ENCODE assay signal across 10 cellular contexts in the genomic region with DNA sequence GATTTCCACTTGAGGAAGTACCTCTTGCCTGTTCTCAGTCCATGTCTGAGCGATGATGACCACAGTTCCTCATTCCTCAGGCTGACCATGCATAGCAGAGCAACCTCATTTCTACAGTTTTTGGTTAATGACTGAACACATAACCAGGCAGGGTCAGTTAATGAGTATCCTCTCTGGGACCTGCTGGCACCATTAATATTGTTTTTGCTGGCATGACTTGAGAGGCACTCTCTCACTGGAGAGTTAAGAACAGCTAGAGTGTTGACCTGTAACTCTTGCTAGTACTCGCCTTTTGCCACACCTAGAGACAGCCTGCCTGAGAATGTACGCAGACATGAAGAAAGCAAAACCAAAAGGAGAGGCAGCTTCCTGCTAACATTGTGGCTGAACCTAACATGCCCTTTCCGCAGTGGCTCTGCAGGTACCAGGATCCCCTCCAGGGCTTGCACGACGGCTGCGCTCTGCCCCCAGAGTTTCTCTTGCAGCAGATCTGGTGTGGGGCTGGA. TPM values are rescaled to one million over a fixed set of nuclear protein-coding genes. Genes with fewer than 3 reads are reported as not detected.
A peak's percentile ranks its signal among the peaks of the same experiment; 100 is the strongest.
DNase-seq lines count a peak whose midpoint lies in the region; ATAC-seq, FAIRE-seq and TF ChIP-seq lines count a peak whose summit lies in the region.
"Had no signal": no experiment of that assay in that cellular context is flagged by ENCODE, and none has a peak within 500 bp of the region (broad histone marks: within the 10 kb centered on the region; RNA-seq: fewer than 3 reads in every experiment).

No MANE protein-coding gene starts in this region.

- TF ChIP-seq CTCF in A549 (IDR thresholded peaks at IDR 0.05) (no peak), colonic mucosa (IDR thresholded peaks at IDR 0.05) (no peak), left ventricle myocardium inferior (IDR thresholded peaks at IDR 0.05; ENCODE audit: borderline replicate concordance) (no peak)

- no peak for TF ChIP-seq RAD21 in A549 (conservative IDR thresholded peaks at IDR 0.05 in 1 of 2, IDR thresholded peaks at IDR 0.05 in 1 of 2)

- H3K4me2 ChIP-seq in A549, result peak overlapping the region; percentile 92

- H3K4me1 ChIP-seq in A549 (peaks cover 44% of the 10 kb centered on the region), colonic mucosa (no peaks in the 10 kb centered on the region), left ventricle myocardium inferior (no peaks in the 10 kb centered on the region)

- CTCF ChIA-PET in A549 (lab: Yijun Ruan, JAX), result no interaction called here

- H3K36me3 ChIP-seq in colonic mucosa (no peaks in the 10 kb centered on the region), left ventricle myocardium inferior (peaks cover 9% of the 10 kb centered on the region)

- no peak for TF ChIP-seq POLR2A in A549 (IDR thresholded peaks at IDR 0.05; ENCODE audit: low read length)

- peak overlapping the region; percentile 82 to 83 for H3K27ac ChIP-seq in A549
- peak overlapping the region; percentile 87 for H3K27ac ChIP-seq in colonic mucosa
- H3K27ac ChIP-seq in left ventricle myocardium inferior (replicated peaks), result no peak overlapping the region
- H3K27ac ChIP-seq: C4-2B had no signal

- DNase-seq in A549 (ENCODE audit: low read depth in 1 of 2, low spot score in 1 of 2) (peak; percentile 36 to 85), GM19238 (ENCODE audit: insufficient read length, low spot score) (peak; percentile 57), colonic mucosa (peak; percentile 58), sciatic nerve (ENCODE audit: low spot score) (no peak), left ventricle myocardium inferior (no peak), urothelium cell line (ENCODE audit: low spot score) (no peak)
- peak; percentile 50 for DNase-seq in activated CD4-positive, CD25-positive, alpha-beta regulatory T cell treated with anti-CD3 and anti-CD28 coated beads, Interleukin-2, amount 50 U/mL, for 72 hours
- DNase-seq: heart right ventricle had no signal

- 5% methylated on average over 7 of the region's 7 CpGs for WGBS in A549 (ENCODE audit: missing lambda C conversion rate)

- POLR2A ChIA-PET in A549 (lab: Yijun Ruan, JAX), result interaction anchor here (1.4 kb wide), 1 partner anchor 441 kb away, joined by 3 read pairs; the partner anchor contains the start of gene RPL37A

- H3K4me3 ChIP-seq in A549, result peak overlapping the region; percentile 22; the same call in 2 of the 3 replicates
- peak overlapping the region; percentile 19 for H3K4me3 ChIP-seq in colonic mucosa
- no peak overlapping the region for H3K4me3 ChIP-seq in left ventricle myocardium inferior

- H3K27me3 ChIP-seq in colonic mucosa, result no peaks in the 10 kb centered on the region
- no peaks in the 10 kb centered on the region for H3K27me3 ChIP-seq in left ventricle myocardium inferior (ENCODE audit: low read depth)
- H3K27me3 ChIP-seq: heart right ventricle had no signal

- H3K9ac ChIP-seq in colonic mucosa (ENCODE audit: low read depth in 2 of 2, low read length in 2 of 2), result peak overlapping the region; percentile 26 to 39

- FAIRE-seq in A549 (lab: Jason Lieb, UNC) (peak; percentile 32), urothelium cell line (lab: Jason Lieb, UNC) (no peak)

- ATAC-seq in A549, result peak; percentile 87 to 93
- peak; percentile 87 for ATAC-seq in HG03342 (IDR thresholded peaks at IDR 0.05; ENCODE audit: unreplicated experiment)
- peak; percentile 90 for ATAC-seq in sciatic nerve

- no peaks in the 10 kb centered on the region for H3K9me3 ChIP-seq in A549
- no peaks in the 10 kb centered on the region for H3K9me3 ChIP-seq in colonic mucosa
- H3K9me3 ChIP-seq in left ventricle myocardium inferior (replicated peaks), result peaks cover under 1% of the 10 kb centered on the region

- intact Hi-C loops in colonic mucosa (cut with DNase I) (no loop called here), sciatic nerve (cut with DNase I) (no loop called here), left ventricle myocardium inferior (cut with micrococcal nuclease) (no loop called here)

- 0 out of 5 replicates have a peak, but pooled peaks of 1 of the 2 experiments have one; percentile 19 for TF ChIP-seq EP300 in A549 (IDR thresholded peaks at IDR 0.05)

TF ChIP-seq in A549, 52 proteins besides CTCF, POLR2A, EP300 and RAD21:
- no peak for TF ChIP-seq CBX2 (IDR thresholded peaks at IDR 0.05; ENCODE audit: borderline replicate concordance, low read depth)
- 0 out of 5 replicates have a peak, but pooled peaks of 1 of the 2 experiments have one; percentile 16 for TF ChIP-seq JUN (IDR thresholded peaks at IDR 0.05)
TF ChIP-seq in A549: peak in this region for 1.

RNA-seq across cellular contexts. Expression of gene PECR, which starts 23.9 kb away (rescaled TPM):
- polyA plus RNA-seq in A549 (2011; rRNA removed) (39.9 and 50.4 TPM in 2 replicates), A549 (2017; fragmentation: RNase III; extraction: RNeasy Plus Mini Kit Qiagen cat#74134 plus additional on column Dnase treatment) (16.8 to 17.1 TPM (median 16.9 TPM) in 3 replicates)
- polyA plus RNA-seq in A549 (2012; cell fraction: cytosol; rRNA removed), result 33.5 and 33.6 TPM in 2 replicates
- polyA plus RNA-seq in A549 (2012; cell fraction: nucleus; rRNA removed), result 10.0 and 14.7 TPM in 2 replicates
- polyA minus RNA-seq in A549 (2011; rRNA and poly(A)+ RNA removed), result 35.2 and 38.2 TPM in 2 replicates
- total RNA-seq in colonic mucosa (10 to 100 TPM; 15.9 to 22.5 TPM), sciatic nerve (15.1 TPM), left ventricle myocardium inferior (4.0 TPM)

RNA-seq across cellular contexts. Expression of gene TMEM169, which starts 24.0 kb away (rescaled TPM):
- polyA plus RNA-seq in A549 (2011; rRNA removed), result 0.54 and 0.78 TPM in 2 replicates
- 0.08 and 0.09 TPM in 2 replicates for polyA plus RNA-seq in A549 (2012; cell fraction: cytosol; rRNA removed)
- polyA plus RNA-seq in A549 (2012; cell fraction: nucleus; rRNA removed), result 0.04 and 0.26 TPM in 2 replicates
- 0.80 to 0.82 TPM (median 0.81 TPM) in 3 replicates for polyA plus RNA-seq in A549 (2017; fragmentation: RNase III; extraction: RNeasy Plus Mini Kit Qiagen cat#74134 plus additional on column Dnase treatment)
- 0.62 and 0.63 TPM in 2 replicates for polyA minus RNA-seq in A549 (2011; rRNA and poly(A)+ RNA removed)
- total RNA-seq in colonic mucosa, result under 1 TPM; 0.15 to 0.21 TPM
- 1.6 TPM for total RNA-seq in sciatic nerve
- 0.25 TPM for total RNA-seq in left ventricle myocardium inferior

RNA-seq across cellular contexts. Expression of gene MREG, which starts 44.4 kb away (rescaled TPM):
- polyA plus RNA-seq in A549 (2011; rRNA removed) (7.9 and 8.0 TPM in 2 replicates), A549 (2017; fragmentation: RNase III; extraction: RNeasy Plus Mini Kit Qiagen cat#74134 plus additional on column Dnase treatment) (5.0 to 6.4 TPM (median 6.1 TPM) in 3 replicates)
- 1.5 and 2.0 TPM in 2 replicates for polyA plus RNA-seq in A549 (2012; cell fraction: cytosol; rRNA removed)
- 1.3 and 1.4 TPM in 2 replicates for polyA plus RNA-seq in A549 (2012; cell fraction: nucleus; rRNA removed)
- polyA minus RNA-seq in A549 (2011; rRNA and poly(A)+ RNA removed), result 4.2 and 6.0 TPM in 2 replicates
- total RNA-seq in colonic mucosa (1 to 10 TPM; 8.5 to 9.4 TPM), sciatic nerve (5.9 TPM), left ventricle myocardium inferior (0.22 TPM)

RNA-seq across cellular contexts. Expression of gene XRCC5, which starts 51.4 kb away (rescaled TPM):
- polyA plus RNA-seq in A549 (2011; rRNA removed), result 430 and 619 TPM in 2 replicates
- polyA plus RNA-seq in A549 (2012; cell fraction: cytosol; rRNA removed), result 127 and 133 TPM in 2 replicates
- polyA plus RNA-seq in A549 (2012; cell fraction: nucleus; rRNA removed), result 204 and 220 TPM in 2 replicates
- 209 to 222 TPM (median 217 TPM) in 3 replicates for polyA plus RNA-seq in A549 (2017; fragmentation: RNase III; extraction: RNeasy Plus Mini Kit Qiagen cat#74134 plus additional on column Dnase treatment)
- 425 and 452 TPM in 2 replicates for polyA minus RNA-seq in A549 (2011; rRNA and poly(A)+ RNA removed)
- total RNA-seq in colonic mucosa, result 100 to 1,000 TPM; 205 to 244 TPM
- total RNA-seq in sciatic nerve, result 173 TPM
- 110 TPM for total RNA-seq in left ventricle myocardium inferior

Comparison
In these comparisons a context has a peak if more than half of its experiments do, and no peak if none do; other contexts are left out.
1. DNase-seq: peak in A549 (2 of 2), GM19238 (single experiment), activated CD4-positive, CD25-positive, alpha-beta regulatory T cell treated with anti-CD3 and anti-CD28 coated beads, Interleukin-2, amount 50 U/mL, for 72 hours (single experiment) and colonic mucosa (single experiment); none in sciatic nerve (single experiment), left ventricle myocardium inferior (single experiment) and urothelium cell line (single experiment).
2. Peak in every context shown above with its lines, with median percentiles within 50 percentile points of each other: ATAC-seq.